ENCODE assay signal across 8 cellular contexts in genomic region chr5:149959406-149960236, GRCh38. TPM values are rescaled to one million over a fixed set of nuclear protein-coding genes. Genes with fewer than 3 reads are reported as not detected.
A peak's percentile ranks its signal among the peaks of the same experiment; 100 is the strongest.
DNase-seq lines count a peak whose midpoint lies in the region; ATAC-seq, FAIRE-seq and TF ChIP-seq lines count a peak whose summit lies in the region.

No MANE protein-coding gene starts in this region.

- H3K9me3 ChIP-seq in OCI-LY3 (ENCODE audit: insufficient read depth, low read length): no peaks in the 10 kb centered on the region
- no peaks in the 10 kb centered on the region for H3K9me3 ChIP-seq in transverse colon

- peak; percentile 45 for DNase-seq in AG10803 (ENCODE audit: low read depth)
- peak; percentile 40 for DNase-seq in GM19239 (ENCODE audit: insufficient read length, low spot score)
- DNase-seq in activated T-cell treated with anti-CD3 and anti-CD28 coated beads, Interleukin-2, amount 50 U/mL, for 24 hours: peak; percentile 68
- DNase-seq in fibroblast of the conjunctiva (ENCODE audit: low read depth): peak; percentile 54
- no peak for DNase-seq in omental fat pad (ENCODE audit: low spot score)
- no peak for DNase-seq in transverse colon

- H3K36me3 Mint-ChIP-seq in activated T-cell treated with anti-CD3 and anti-CD28 coated beads, Interleukin-2, amount 50 U/mL, for 24 hours (ENCODE audit: low read depth): peaks cover 13% of the 10 kb centered on the region

- TF ChIP-seq POLR2A in transverse colon (IDR thresholded peaks at IDR 0.05): no peak

- no peaks in the 10 kb centered on the region for H3K79me2 ChIP-seq in OCI-LY3 (ENCODE audit: low read length)

- H3K4me1 Mint-ChIP-seq in activated T-cell treated with anti-CD3 and anti-CD28 coated beads, Interleukin-2, amount 50 U/mL, for 24 hours (ENCODE audit: low read depth): peaks cover 35% of the 10 kb centered on the region

- no peaks in the 10 kb centered on the region for H4K20me1 ChIP-seq in OCI-LY3 (ENCODE audit: insufficient read depth, low read length)

- H3K27me3 ChIP-seq in OCI-LY3 (ENCODE audit: low read depth, low read length): no peaks in the 10 kb centered on the region
- no peaks in the 10 kb centered on the region for H3K27me3 ChIP-seq in transverse colon

- TF ChIP-seq CTCF in AG10803 (conservative IDR thresholded peaks at IDR 0.05; ENCODE audit: low read length): peak; percentile 53
- TF ChIP-seq CTCF in OCI-LY3 (IDR thresholded peaks at IDR 0.05; ENCODE audit: low read depth, low read length): peak; percentile 70
- no peak for TF ChIP-seq CTCF in omental fat pad (IDR thresholded peaks at IDR 0.05)
- peak; percentile 46 to 68 (median 56) for TF ChIP-seq CTCF in transverse colon (IDR thresholded peaks at IDR 0.05)

- H3K9ac ChIP-seq in OCI-LY3 (ENCODE audit: low read length): peak overlapping the region; percentile 75

- H3K36me3 ChIP-seq in OCI-LY3 (replicated peaks; ENCODE audit: low read depth, low read length) (no peaks in the 10 kb centered on the region), transverse colon (no peaks in the 10 kb centered on the region)

- WGBS in transverse colon (ENCODE audit: low coverage in 1 of 2), 2 donors: 20 to 41% methylated on average over 13 to 14 of the region's 14 CpGs

- no peak overlapping the region for H3K27ac ChIP-seq in OCI-LY3 (ENCODE audit: low read length)
- H3K27ac ChIP-seq in transverse colon: peak overlapping the region; percentile 90 to 95 (median 94)

- H3K27ac Mint-ChIP-seq in activated T-cell treated with anti-CD3 and anti-CD28 coated beads, Interleukin-2, amount 50 U/mL, for 24 hours: peak overlapping the region; percentile 100

- H2AFZ ChIP-seq in OCI-LY3 (ENCODE audit: low read depth, low read length): peak overlapping the region; percentile 81

- H3K4me2 ChIP-seq in OCI-LY3 (ENCODE audit: low read length): peak overlapping the region; percentile 79

- no peaks in the 10 kb centered on the region for H3K27me3 Mint-ChIP-seq in activated T-cell treated with anti-CD3 and anti-CD28 coated beads, Interleukin-2, amount 50 U/mL, for 24 hours

- H3K4me1 ChIP-seq in OCI-LY3 (ENCODE audit: low read length): peaks cover 13% of the 10 kb centered on the region
- H3K4me1 ChIP-seq in transverse colon: peaks cover 0 to 39% (median 21%) of the 10 kb centered on the region in 4 donors

- FAIRE-seq in GM19239 (lab: Jason Lieb, UNC): peak; percentile 88

- intact Hi-C loops in transverse colon (cut with DNase I; ENCODE audit: low total_unique reads): no loop called here

- H3K4me3 ChIP-seq in AG10803 (ENCODE audit: low read length) (peak overlapping the region; percentile 74), OCI-LY3 (ENCODE audit: low read length) (peak overlapping the region; percentile 92), transverse colon (peak overlapping the region; percentile 22 to 92 (median 64))

- no peaks in the 10 kb centered on the region for H3K9me3 Mint-ChIP-seq in activated T-cell treated with anti-CD3 and anti-CD28 coated beads, Interleukin-2, amount 50 U/mL, for 24 hours

- in situ Hi-C loops in transverse colon (cut with MboI; ENCODE audit: low pct_ligation_motif_present in 1 of 4, low pct_unique_long_range_greater_than_20kb in 1 of 4, low sequenced_read_pairs in 3 of 4): loop anchor here in 2 of 4 donors (10.0 to 25.0 kb wide), 2 partner anchors 97 to 105 kb away; no protein-coding TSS in a partner anchor

- H3K4me3 Mint-ChIP-seq in activated T-cell treated with anti-CD3 and anti-CD28 coated beads, Interleukin-2, amount 50 U/mL, for 24 hours: peak overlapping the region; percentile 90

- ATAC-seq in omental fat pad (ENCODE audit: low FRiP score) (peak; percentile 33), HG02642 (IDR thresholded peaks at IDR 0.05; ENCODE audit: poor library complexity, unreplicated experiment) (no peak)

- TF ChIP-seq EP300 in transverse colon (IDR thresholded peaks at IDR 0.05; ENCODE audit: low read depth): no peak

RNA-seq across cellular contexts. Expression of gene SLC26A2, which starts 0.9 kb away (rescaled TPM):
- total RNA-seq in omental fat pad (10 to 100 TPM; 14.8 to 21.8 (median 16.6) TPM), transverse colon (1,000 to 10,000 TPM in 2 of 4 donors, 100 to 1,000 TPM in 2; 233 to 1,489 (median 1,023) TPM)

RNA-seq across cellular contexts. Expression of gene PDE6A, which starts 15.0 kb away (rescaled TPM):
- total RNA-seq in omental fat pad: not detected
- 1 to 10 TPM; 1.2 to 6.5 (median 3.5) TPM for total RNA-seq in transverse colon

RNA-seq across cellular contexts. Expression of gene TIGD6, which starts 40.8 kb away (rescaled TPM):
- 1 to 10 TPM; 3.1 to 4.9 (median 3.8) TPM for total RNA-seq in omental fat pad
- 1 to 10 TPM in 2 of 4 donors, under 1 TPM in 2; 0.20 to 2.5 (median 1.6) TPM for total RNA-seq in transverse colon

RNA-seq across cellular contexts. Expression of gene HMGXB3, which starts 40.9 kb away (rescaled TPM):
- total RNA-seq in omental fat pad (10 to 100 TPM; 31.6 to 63.8 (median 37.9) TPM), transverse colon (10 to 100 TPM; 29.9 to 93.5 (median 38.1) TPM)

Comparison
In these comparisons a context has a peak if more than half of its experiments do, and no peak if none do; other contexts are left out.
1. DNase-seq: peak in AG10803 (single experiment), GM19239 (single experiment), activated T-cell treated with anti-CD3 and anti-CD28 coated beads, Interleukin-2, amount 50 U/mL, for 24 hours (single experiment) and fibroblast of the conjunctiva (single experiment); none in omental fat pad (single experiment) and transverse colon (single experiment).
2. CTCF ChIP-seq: peak in AG10803 (single experiment), OCI-LY3 (single experiment) and transverse colon (5 of 5); none in omental fat pad (0 of 3).
3. RNA of gene SLC26A2, which starts 0.9 kb away (total RNA-seq): 233 to 1,489 TPM in transverse colon; 14.8 to 21.8 TPM in omental fat pad; every median in the first group is over 10 times any median in the second.
4. Peak in every context shown above with its lines, with median percentiles within 50 percentile points of each other: H3K4me3 ChIP-seq.